20 cellular contexts compared by ENCODE assay signal in genomic region chr21:26351661-26352060, GRCh38.
"Had no signal": no experiment of that assay in that cellular context is flagged by ENCODE, and none has a peak within 500 bp of the region (broad histone marks: within the 10 kb centered on the region; RNA-seq: fewer than 3 reads in every experiment).

No MANE protein-coding gene starts in this region.

- H3K27me3 ChIP-seq: colonic mucosa, dorsolateral prefrontal cortex, left lung, neutrophil, ovary, right atrium auricular region, tibial artery had no signal

- DNase-seq: activated CD4-positive, alpha-beta T cell treated with anti-CD3 and anti-CD28 coated beads for 1 hour; activated CD4-positive, alpha-beta T cell treated with anti-CD3 and anti-CD28 coated beads, Interleukin-2, amount 50 U/mL, for 1 hour; activated CD8-positive, alpha-beta T cell treated with anti-CD3 and anti-CD28 coated beads, Interleukin-2, amount 10 ng/mL, durations not matched to agents 7 days and 5 days; activated gamma-delta T cell treated with Interleukin-2 at 50 U/mL for 16 hours; colonic mucosa; dorsolateral prefrontal cortex; effector memory CD8-positive, alpha-beta T cell; foreskin melanocyte; left lung; natural killer cell; ovary; stimulated activated CD4-positive, alpha-beta T cell treated with anti-CD3 and anti-CD28 coated beads, Interleukin-12 subunit alpha, Interleukin-12 subunit beta, amount 100 ng/mL, for 4 hours; stimulated activated CD4-positive, alpha-beta T cell treated with anti-CD3 and anti-CD28 coated beads, Interleukin-1b, Interleukin-23, amount 100 ng/mL, for 48 hours; stimulated activated naive CD8-positive, alpha-beta T cell treated with anti-CD3 and anti-CD28 coated beads, Interleukin-15, amount 100 ng/mL, for 72 hours; T-cell; tibial artery had no signal

- H3K4me1 ChIP-seq: colonic mucosa, left lung, prostate gland, right atrium auricular region had no signal

- H3K9me3 ChIP-seq: colonic mucosa, left lung, neutrophil, ovary, prostate gland, right atrium auricular region, tibial artery had no signal

- H3K27ac ChIP-seq: colonic mucosa, left lung, neutrophil, ovary, prostate gland, right atrium auricular region, tibial artery had no signal

- H3K4me3 ChIP-seq: colonic mucosa, dorsolateral prefrontal cortex, left lung, lung, ovary, prostate gland, right atrium auricular region, tibial artery had no signal

- H3K36me3 ChIP-seq: colonic mucosa, left lung, neutrophil, ovary, prostate gland, right atrium auricular region, tibial artery had no signal
